1 cellular context compared by ENCODE assay signal in genomic region chr1:245334827-245335490, GRCh38.
TF ChIP-seq lines count a peak whose summit lies in the region.

No MANE protein-coding gene starts in this region.

TF ChIP-seq in GM23338, 12 proteins besides CTCF, POLR2A, EP300 and RAD21 (continued from another document):
- TF ChIP-seq ZNF462 (CRISPR knock-in tag; IDR thresholded peaks at IDR 0.05) = no peak
- TF ChIP-seq EZH2 (IDR thresholded peaks at IDR 0.05; ENCODE audit: low read depth, unreplicated experiment) = no peak
- no peak for TF ChIP-seq ZNF114 (CRISPR knock-in tag; IDR thresholded peaks at IDR 0.05)
- no peak for TF ChIP-seq JUNB (IDR thresholded peaks at IDR 0.05; ENCODE audit: unreplicated experiment)
- no peak for TF ChIP-seq CREB1 (CRISPR knock-in tag; IDR thresholded peaks at IDR 0.05; ENCODE audit: low read depth)
- no peak for TF ChIP-seq ZNF331 (CRISPR knock-in tag; IDR thresholded peaks at IDR 0.05; ENCODE audit: low read depth)
- no peak for TF ChIP-seq POLR2AphosphoS5 (IDR thresholded peaks at IDR 0.05; ENCODE audit: low read depth)
- no peak for TF ChIP-seq ETS1 (IDR thresholded peaks at IDR 0.05)
TF ChIP-seq in GM23338: peak in this region for 0.
